Comparison of ENCODE assay signal across 1 cellular context in genomic region chr2:167380555-167380954, GRCh38.
TF ChIP-seq lines count a peak whose summit lies in the region.

No MANE protein-coding gene starts in this region.

TF ChIP-seq in H1, 55 proteins besides CTCF, POLR2A, EP300 and RAD21:
- TF ChIP-seq BACH1 (IDR thresholded peaks at IDR 0.05; ENCODE audit: low read length) (no peak), TAF7 (optimal IDR thresholded peaks at IDR 0.05; ENCODE audit: borderline replicate concordance, low read depth, low read length) (no peak), JUND (IDR thresholded peaks at IDR 0.05; ENCODE audit: low read length) (no peak), E2F6 (IDR thresholded peaks at IDR 0.05) (no peak), MAFK (IDR thresholded peaks at IDR 0.05; ENCODE audit: low read depth, low read length) (no peak), NRF1 (IDR thresholded peaks at IDR 0.05; ENCODE audit: low read depth, low read length) (no peak), KDM4A (IDR thresholded peaks at IDR 0.05; ENCODE audit: low read depth, low read length, severe bottlenecking) (no peak), TAF1 (IDR thresholded peaks at IDR 0.05; ENCODE audit: low read depth, low read length) (no peak), POU5F1 (IDR thresholded peaks at IDR 0.05; ENCODE audit: low read depth, low read length) (no peak), SRF (IDR thresholded peaks at IDR 0.05; ENCODE audit: low read depth, low read length) (no peak), RXRA (IDR thresholded peaks at IDR 0.05; ENCODE audit: insufficient read depth, low read depth, low read length) (no peak)
TF ChIP-seq in H1: peak in this region for 0.
